In the genomic region with DNA sequence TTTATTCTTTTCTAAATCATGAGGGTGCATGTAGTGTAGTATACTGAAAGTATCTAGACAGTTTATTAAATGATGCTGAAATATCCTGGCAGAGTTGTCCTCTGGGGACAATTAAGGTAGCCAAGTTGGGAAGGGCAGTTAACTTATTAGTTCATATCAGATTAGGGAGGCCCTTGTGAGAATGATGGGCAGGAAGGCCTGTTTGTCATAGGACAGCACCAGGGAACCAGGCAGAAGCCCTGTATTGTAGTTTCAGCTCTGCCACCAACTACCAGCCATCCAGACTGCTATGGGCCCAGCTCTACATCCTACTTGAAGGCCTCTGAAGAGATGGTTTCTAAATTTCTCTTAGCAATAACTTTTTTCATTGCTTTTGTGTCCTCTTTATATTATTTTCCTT, we compare ENCODE assay signal across 11 cellular contexts. TPM values are rescaled to one million over a fixed set of nuclear protein-coding genes. Genes with fewer than 3 reads are reported as not detected.
DNase-seq lines count a peak whose midpoint lies in the region; ATAC-seq, FAIRE-seq and TF ChIP-seq lines count a peak whose summit lies in the region.
"Had no signal": no experiment of that assay in that cellular context is flagged by ENCODE, and none has a peak within 500 bp of the region (broad histone marks: within the 10 kb centered on the region; RNA-seq: fewer than 3 reads in every experiment).

No MANE protein-coding gene starts in this region.

- H3K36me3 Mint-ChIP-seq in activated T-helper 1 cell treated with anti-CD3 and anti-CD28 coated beads, Interleukin-12 subunit alpha, Interleukin-12 subunit beta, Interleukin-2, Interleukin-4 antibody, amounts not matched to agents 30 ng/mL and 10 ng/mL and 1 ng/mL, durations not matched to agents 14 hours and 24 hours and 36 hours (ENCODE audit: low read depth): peaks cover 33% of the 10 kb centered on the region
- H3K36me3 Mint-ChIP-seq in endothelial cell (ENCODE audit: low read depth, unreplicated experiment): no peaks in the 10 kb centered on the region

- H3K9me3 ChIP-seq in A549: no peaks in the 10 kb centered on the region
- no peaks in the 10 kb centered on the region for H3K9me3 ChIP-seq in muscle layer of colon (ENCODE audit: low read length)
- H3K9me3 ChIP-seq: pancreas had no signal

- TF ChIP-seq EP300 in A549 (IDR thresholded peaks at IDR 0.05): no peak

- ATAC-seq in A549: no peak
- no peak for ATAC-seq in GM18873 (IDR thresholded peaks at IDR 0.05; ENCODE audit: low FRiP score, unreplicated experiment)
- ATAC-seq: pancreas had no signal

- CTCF ChIA-PET in A549 (lab: Yijun Ruan, JAX): interaction anchor here (1.2 kb wide), 1 partner anchor 10 kb away, joined by 3 read pairs; no protein-coding TSS in a partner anchor

- H3K4me3 Mint-ChIP-seq in activated T-helper 1 cell treated with anti-CD3 and anti-CD28 coated beads, Interleukin-12 subunit alpha, Interleukin-12 subunit beta, Interleukin-2, Interleukin-4 antibody, amounts not matched to agents 30 ng/mL and 10 ng/mL and 1 ng/mL, durations not matched to agents 14 hours and 24 hours and 36 hours: peak overlapping the region; percentile 35
- no peak overlapping the region for H3K4me3 Mint-ChIP-seq in endothelial cell (ENCODE audit: unreplicated experiment)

- TF ChIP-seq RAD21 in A549 (conservative IDR thresholded peaks at IDR 0.05 in 1 of 2, IDR thresholded peaks at IDR 0.05 in 1 of 2): no peak

- TF ChIP-seq POLR2A in A549 (IDR thresholded peaks at IDR 0.05; ENCODE audit: low read length): no peak

- H3K27me3 ChIP-seq in muscle layer of colon (ENCODE audit: control insufficient read depth in 1 of 2, insufficient read depth in 2 of 2, low read length in 2 of 2): no peaks in the 10 kb centered on the region
- H3K27me3 ChIP-seq: pancreas had no signal

- H3K4me1 ChIP-seq in A549 (peaks cover 58% of the 10 kb centered on the region), muscle layer of colon (ENCODE audit: insufficient read depth, low read length) (peaks cover 64% of the 10 kb centered on the region)

- H3K9ac ChIP-seq in muscle layer of colon (ENCODE audit: low read length): no peak overlapping the region

- TF ChIP-seq CTCF in A549 (IDR thresholded peaks at IDR 0.05): no peak
- TF ChIP-seq CTCF in GM12864 (IDR thresholded peaks at IDR 0.05; ENCODE audit: low read depth, low read length, missing control alignments): no peak
- TF ChIP-seq CTCF in endothelial cell (IDR thresholded peaks at IDR 0.05; ENCODE audit: unreplicated experiment): no peak

- in situ Hi-C loops in KBM-7 (cut with MboI; ENCODE audit: low pct_unique_long_range_greater_than_20kb, low sequenced_read_pairs): no loop called here

- H3K9me3 Mint-ChIP-seq in activated T-helper 1 cell treated with anti-CD3 and anti-CD28 coated beads, Interleukin-12 subunit alpha, Interleukin-12 subunit beta, Interleukin-2, Interleukin-4 antibody, amounts not matched to agents 30 ng/mL and 10 ng/mL and 1 ng/mL, durations not matched to agents 14 hours and 24 hours and 36 hours: no peaks in the 10 kb centered on the region
- no peaks in the 10 kb centered on the region for H3K9me3 Mint-ChIP-seq in endothelial cell (ENCODE audit: unreplicated experiment)

- H3K27me3 Mint-ChIP-seq in activated T-helper 1 cell treated with anti-CD3 and anti-CD28 coated beads, Interleukin-12 subunit alpha, Interleukin-12 subunit beta, Interleukin-2, Interleukin-4 antibody, amounts not matched to agents 30 ng/mL and 10 ng/mL and 1 ng/mL, durations not matched to agents 14 hours and 24 hours and 36 hours (ENCODE audit: insufficient read depth): peaks cover 3% of the 10 kb centered on the region
- H3K27me3 Mint-ChIP-seq in endothelial cell (ENCODE audit: unreplicated experiment): peaks cover 4% of the 10 kb centered on the region

- DNase-seq in A549 (ENCODE audit: low read depth in 1 of 2, low spot score in 1 of 2): no peak
- no peak for DNase-seq in GM12864 (ENCODE audit: low read depth)
- DNase-seq in activated T-helper 1 cell treated with anti-CD3 and anti-CD28 coated beads, Interleukin-12 subunit alpha, Interleukin-12 subunit beta, Interleukin-2, Interleukin-4 antibody, amounts not matched to agents 30 ng/mL and 10 ng/mL and 1 ng/mL, durations not matched to agents 14 hours and 24 hours and 36 hours (ENCODE audit: low spot score): no peak
- DNase-seq in NCI-H1436 (lab: John Stamatoyannopoulos, UW): no peak
- DNase-seq in endothelial cell (ENCODE audit: low spot score): no peak
- no peak for DNase-seq in KBM-7
- DNase-seq: DMS79; pancreas; stimulated activated CD8-positive, alpha-beta memory T cell treated with anti-CD3 and anti-CD28 coated beads, Interleukin-4, amount 100 ng/mL, for 48 hours had no signal

- H3K36me3 ChIP-seq in muscle layer of colon (ENCODE audit: insufficient read depth, low read length): no peaks in the 10 kb centered on the region
- H3K36me3 ChIP-seq: pancreas had no signal

- POLR2A ChIA-PET in A549 (lab: Yijun Ruan, JAX): no interaction called here

- H3K4me2 ChIP-seq in A549: peak overlapping the region; percentile 90

- peaks cover 73% of the 10 kb centered on the region for H3K4me1 Mint-ChIP-seq in activated T-helper 1 cell treated with anti-CD3 and anti-CD28 coated beads, Interleukin-12 subunit alpha, Interleukin-12 subunit beta, Interleukin-2, Interleukin-4 antibody, amounts not matched to agents 30 ng/mL and 10 ng/mL and 1 ng/mL, durations not matched to agents 14 hours and 24 hours and 36 hours (ENCODE audit: low read depth)
- H3K4me1 Mint-ChIP-seq in endothelial cell (ENCODE audit: unreplicated experiment): peaks cover 38% of the 10 kb centered on the region

- H3K27ac Mint-ChIP-seq in activated T-helper 1 cell treated with anti-CD3 and anti-CD28 coated beads, Interleukin-12 subunit alpha, Interleukin-12 subunit beta, Interleukin-2, Interleukin-4 antibody, amounts not matched to agents 30 ng/mL and 10 ng/mL and 1 ng/mL, durations not matched to agents 14 hours and 24 hours and 36 hours: no peak overlapping the region
- H3K27ac Mint-ChIP-seq in endothelial cell (ENCODE audit: unreplicated experiment): no peak overlapping the region

- intact Hi-C loops in activated T-helper 1 cell treated with anti-CD3 and anti-CD28 coated beads, Interleukin-12 subunit alpha, Interleukin-12 subunit beta, Interleukin-2, Interleukin-4 antibody, amounts not matched to agents 30 ng/mL and 10 ng/mL and 1 ng/mL, durations not matched to agents 14 hours and 24 hours and 36 hours (cut with micrococcal nuclease): no loop called here

- FAIRE-seq in A549 (lab: Jason Lieb, UNC): no peak
- FAIRE-seq: pancreas had no signal

- H3K27ac ChIP-seq in A549: no peak overlapping the region
- peak overlapping the region; percentile 45 for H3K27ac ChIP-seq in muscle layer of colon (ENCODE audit: low read depth, low read length)
- H3K27ac ChIP-seq: pancreas had no signal

- no peak overlapping the region for H3K4me3 ChIP-seq in A549
- H3K4me3 ChIP-seq in GM12864 (ENCODE audit: low read depth, low read length): peak overlapping the region; percentile 14
- H3K4me3 ChIP-seq in muscle layer of colon (ENCODE audit: low read depth in 1 of 2, low read length in 2 of 2): peak overlapping the region in 1 of 2 donors; percentile 28

TF ChIP-seq in A549, 52 proteins besides CTCF, POLR2A, EP300 and RAD21:
- TF ChIP-seq FOSB (CRISPR knock-in tag; IDR thresholded peaks at IDR 0.05) (no peak), FOSL2 (IDR thresholded peaks at IDR 0.05) (no peak), FOSL2 (CRISPR knock-in tag; IDR thresholded peaks at IDR 0.05) (no peak)
- TF ChIP-seq, protein P1, sequence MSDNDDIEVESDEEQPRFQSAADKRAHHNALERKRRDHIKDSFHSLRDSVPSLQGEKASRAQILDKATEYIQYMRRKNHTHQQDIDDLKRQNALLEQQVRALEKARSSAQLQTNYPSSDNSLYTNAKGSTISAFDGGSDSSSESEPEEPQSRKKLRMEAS (IDR thresholded peaks at IDR 0.05): no peak

RNA-seq across cellular contexts. Expression of a gene that starts 4.0 kb away (rescaled TPM):
- 8.6 and 9.1 TPM in 2 replicates for polyA plus RNA-seq in A549 (2011; rRNA removed)
- polyA plus RNA-seq in A549 (2012; cell fraction: cytosol; rRNA removed): 4.1 and 4.5 TPM in 2 replicates
- polyA plus RNA-seq in A549 (2012; cell fraction: nucleus; rRNA removed): 5.2 TPM in 2 replicates
- polyA plus RNA-seq in A549 (2017; fragmentation: RNase III; extraction: RNeasy Plus Mini Kit Qiagen cat#74134 plus additional on column Dnase treatment): 2.0 to 2.3 TPM (median 2.3 TPM) in 3 replicates
- polyA minus RNA-seq in A549 (2011; rRNA and poly(A)+ RNA removed): 11.2 and 13.0 TPM in 2 replicates
- total RNA-seq in activated T-helper 1 cell treated with anti-CD3 and anti-CD28 coated beads, Interleukin-12 subunit alpha, Interleukin-12 subunit beta, Interleukin-2, Interleukin-4 antibody, amounts not matched to agents 30 ng/mL and 10 ng/mL and 1 ng/mL, durations not matched to agents 14 hours and 24 hours and 36 hours: 20.7 and 21.9 TPM in 2 replicates
- 30.1 TPM for total RNA-seq in endothelial cell (ENCODE audit: unreplicated experiment)
